Comparison of ENCODE assay signal across 3 cellular contexts in the genomic region with DNA sequence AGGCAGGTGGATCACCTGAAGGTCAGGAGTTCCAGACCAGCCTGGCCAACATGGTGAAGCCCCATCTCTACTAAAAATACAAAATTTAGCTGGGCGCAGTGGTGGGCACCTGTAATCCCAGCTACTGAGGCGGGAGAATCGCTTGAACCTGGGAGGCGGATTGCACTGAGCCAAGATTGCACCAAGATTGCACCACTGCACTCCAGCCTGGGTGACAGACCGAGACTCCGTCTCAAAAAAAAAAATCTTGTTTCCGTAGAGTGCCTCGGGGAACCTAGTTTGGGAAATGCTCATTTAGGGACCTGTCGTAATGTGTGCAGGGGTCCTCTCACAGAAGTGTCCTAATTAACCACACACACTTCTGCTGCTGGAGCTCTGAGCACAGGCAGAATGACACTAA. TPM values are rescaled to one million over a fixed set of nuclear protein-coding genes. Genes with fewer than 3 reads are reported as not detected.
"Had no signal": no experiment of that assay in that cellular context is flagged by ENCODE, and none has a peak within 500 bp of the region (broad histone marks: within the 10 kb centered on the region; RNA-seq: fewer than 3 reads in every experiment).

No MANE protein-coding gene starts in this region.

RNA-seq across cellular contexts. Expression of a gene that starts 7.4 kb away (rescaled TPM):
- total RNA-seq: H9, HT-29 had no signal

RNA-seq across cellular contexts. Expression of a gene that starts 43.2 kb away (rescaled TPM):
- total RNA-seq: H1, HT-29 had no signal
